ENCODE assay signal across 8 cellular contexts in genomic region chr1:21607549-21608529, GRCh38.
A peak's percentile ranks its signal among the peaks of the same experiment; 100 is the strongest.
DNase-seq lines count a peak whose midpoint lies in the region; ATAC-seq and TF ChIP-seq lines count a peak whose summit lies in the region.

No MANE protein-coding gene starts in this region.

- no peak overlapping the region for H3K27ac ChIP-seq in left lung

- no peak for TF ChIP-seq CTCF in GM10266 (IDR thresholded peaks at IDR 0.05; ENCODE audit: control insufficient read depth, insufficient read depth, low read depth, missing control alignments)
- no peak for TF ChIP-seq CTCF in chondrocyte (IDR thresholded peaks at IDR 0.05)
- no peak for TF ChIP-seq CTCF in left lung (IDR thresholded peaks at IDR 0.05)

- H3K9me3 ChIP-seq in left lung = no peaks in the 10 kb centered on the region

- no peaks in the 10 kb centered on the region for H3K9me3 Mint-ChIP-seq in chondrocyte (ENCODE audit: low read depth)

- no peak overlapping the region for H3K27ac Mint-ChIP-seq in chondrocyte (ENCODE audit: unreplicated experiment)

- H3K4me1 Mint-ChIP-seq in chondrocyte (ENCODE audit: low read depth) = peaks cover 7% of the 10 kb centered on the region

- no peaks in the 10 kb centered on the region for H3K36me3 Mint-ChIP-seq in chondrocyte (ENCODE audit: low read depth)

- peaks cover 0 to 6% of the 10 kb centered on the region in 2 donors for H3K36me3 ChIP-seq in left lung

- H3K27me3 ChIP-seq in left lung = peaks cover 0 to 28% of the 10 kb centered on the region in 2 donors

- no peak overlapping the region for H3K4me3 ChIP-seq in left lung

- peak overlapping the region; percentile 6 for H3K4me3 Mint-ChIP-seq in chondrocyte (ENCODE audit: unreplicated experiment)

- intact Hi-C loops in left lung (cut with DNase I) = no loop called here

- ATAC-seq in HG03039 (IDR thresholded peaks at IDR 0.05; ENCODE audit: unreplicated experiment) (peak; percentile 71), left lung (peak; percentile 94), HG02938 (IDR thresholded peaks at IDR 0.05; ENCODE audit: unreplicated experiment) (no peak)

- H3K27me3 Mint-ChIP-seq in chondrocyte (ENCODE audit: low read depth) = peaks cover 3% of the 10 kb centered on the region

- no peaks in the 10 kb centered on the region for H3K4me1 ChIP-seq in left lung

- DNase-seq in GM10266 (ENCODE audit: extremely low spot score) (peak; percentile 96), SW480 (ENCODE audit: low spot score) (peak; percentile 94), chondrocyte (ENCODE audit: low spot score) (no peak), left lung (peak; percentile 90 to 95), NCI-H2171 treated with DMSO at 0.1 percent for 48 hours (lab: John Stamatoyannopoulos, UW) (no peak)
- peak; percentile 57 to 62 for DNase-seq in stimulated activated CD8-positive, alpha-beta memory T cell treated with anti-CD3 and anti-CD28 coated beads, Interleukin-15, amount 100 ng/mL, for 48 hours (ENCODE audit: low read depth in 2 of 2)

Comparison
In these comparisons a context has a peak if more than half of its experiments do, and no peak if none do; other contexts are left out.
1. DNase-seq: peak in GM10266 (single experiment), SW480 (single experiment), left lung (2 of 2) and stimulated activated CD8-positive, alpha-beta memory T cell treated with anti-CD3 and anti-CD28 coated beads, Interleukin-15, amount 100 ng/mL, for 48 hours (2 of 2); none in chondrocyte (single experiment) and NCI-H2171 treated with DMSO at 0.1 percent for 48 hours (single experiment).